ENCODE assay signal across 8 cellular contexts in genomic region chr13:32315255-32316029, GRCh38. TPM values are rescaled to one million over a fixed set of nuclear protein-coding genes. Genes with fewer than 3 reads are reported as not detected.
DNase-seq lines count a peak whose midpoint lies in the region; ATAC-seq and FAIRE-seq lines count a peak whose summit lies in the region.

BRCA2 (plus strand) TSS chr13:32315508; CDS start chr13:32316461, 953 bp downstream.
ZAR1L (minus strand) TSS chr13:32315363; CDS start chr13:32311925, 3,438 bp downstream.

- ATAC-seq in GM21576 (IDR thresholded peaks at IDR 0.05; ENCODE audit: unreplicated experiment) = peak; percentile 94
- peak; percentile 94 for ATAC-seq in naive thymus-derived CD4-positive, alpha-beta T cell
- peak; percentile 98 for ATAC-seq in stimulated activated effector memory CD8-positive, alpha-beta T cell treated with anti-CD3 and anti-CD28 coated beads, Interleukin-12 subunit alpha, Interleukin-12 subunit beta, amount 100 ng/mL, for 72 hours

- peaks cover 0 to 12% (median 8%) of the 10 kb centered on the region in 3 donors for H3K4me1 Mint-ChIP-seq in IgD-negative memory B cell
- peaks cover 48% of the 10 kb centered on the region for H3K4me1 Mint-ChIP-seq in activated T-helper 1 cell treated with anti-CD3 and anti-CD28 coated beads, Interleukin-12 subunit alpha, Interleukin-12 subunit beta, Interleukin-2, Interleukin-4 antibody, amounts not matched to agents 30 ng/mL and 10 ng/mL and 1 ng/mL, durations not matched to agents 14 hours and 24 hours and 36 hours (ENCODE audit: low read depth)
- peaks cover 5 to 43% (median 9%) of the 10 kb centered on the region in 7 donors for H3K4me1 Mint-ChIP-seq in naive thymus-derived CD4-positive, alpha-beta T cell
- H3K4me1 Mint-ChIP-seq in stimulated activated effector memory CD8-positive, alpha-beta T cell treated with anti-CD3 and anti-CD28 coated beads, Interleukin-12 subunit alpha, Interleukin-12 subunit beta, amount 100 ng/mL, for 72 hours = peaks cover 10% of the 10 kb centered on the region

- no peaks in the 10 kb centered on the region for H3K9me3 Mint-ChIP-seq in IgD-negative memory B cell
- no peaks in the 10 kb centered on the region for H3K9me3 Mint-ChIP-seq in activated T-helper 1 cell treated with anti-CD3 and anti-CD28 coated beads, Interleukin-12 subunit alpha, Interleukin-12 subunit beta, Interleukin-2, Interleukin-4 antibody, amounts not matched to agents 30 ng/mL and 10 ng/mL and 1 ng/mL, durations not matched to agents 14 hours and 24 hours and 36 hours
- H3K9me3 Mint-ChIP-seq in naive thymus-derived CD4-positive, alpha-beta T cell = no peaks in the 10 kb centered on the region
- H3K9me3 Mint-ChIP-seq in stimulated activated effector memory CD8-positive, alpha-beta T cell treated with anti-CD3 and anti-CD28 coated beads, Interleukin-12 subunit alpha, Interleukin-12 subunit beta, amount 100 ng/mL, for 72 hours = no peaks in the 10 kb centered on the region

- H3K27me3 ChIP-seq in naive thymus-derived CD4-positive, alpha-beta T cell (ENCODE audit: control insufficient read depth in 2 of 2, insufficient read depth in 2 of 2, low read length in 2 of 2) = no peaks in the 10 kb centered on the region

- DNase-seq in DMS79 (lab: John Stamatoyannopoulos, UW) = peak; percentile 78
- peak; percentile 77 for DNase-seq in RCC 7860 (ENCODE audit: low spot score)
- peak; percentile 86 for DNase-seq in activated T-helper 1 cell treated with anti-CD3 and anti-CD28 coated beads, Interleukin-12 subunit alpha, Interleukin-12 subunit beta, Interleukin-2, Interleukin-4 antibody, amounts not matched to agents 30 ng/mL and 10 ng/mL and 1 ng/mL, durations not matched to agents 14 hours and 24 hours and 36 hours (ENCODE audit: low spot score)
- peak; percentile 91 for DNase-seq in fibroblast of gingiva (ENCODE audit: low read depth)
- DNase-seq in naive thymus-derived CD4-positive, alpha-beta T cell = peak; percentile 79 to 90 (median 86)
- DNase-seq in stimulated activated effector memory CD8-positive, alpha-beta T cell treated with anti-CD3 and anti-CD28 coated beads, Interleukin-12 subunit alpha, Interleukin-12 subunit beta, amount 100 ng/mL, for 72 hours (ENCODE audit: low spot score in 2 of 2) = peak; percentile 76 to 92

- peak within 1 kb of the TSS; percentile 93 to 99 (median 98) for H3K4me3 Mint-ChIP-seq in IgD-negative memory B cell
- peak within 1 kb of the TSS; percentile 96 for H3K4me3 Mint-ChIP-seq in activated T-helper 1 cell treated with anti-CD3 and anti-CD28 coated beads, Interleukin-12 subunit alpha, Interleukin-12 subunit beta, Interleukin-2, Interleukin-4 antibody, amounts not matched to agents 30 ng/mL and 10 ng/mL and 1 ng/mL, durations not matched to agents 14 hours and 24 hours and 36 hours
- H3K4me3 Mint-ChIP-seq in naive thymus-derived CD4-positive, alpha-beta T cell = peak within 1 kb of the TSS; percentile 92 to 98 (median 96)
- peak within 1 kb of the TSS; percentile 82 for H3K4me3 Mint-ChIP-seq in stimulated activated effector memory CD8-positive, alpha-beta T cell treated with anti-CD3 and anti-CD28 coated beads, Interleukin-12 subunit alpha, Interleukin-12 subunit beta, amount 100 ng/mL, for 72 hours

- FAIRE-seq in RCC 7860 (lab: Jason Lieb, UNC) = peak; percentile 25

- H3K4me1 ChIP-seq in naive thymus-derived CD4-positive, alpha-beta T cell (ENCODE audit: control insufficient read depth in 2 of 2, insufficient read depth in 2 of 2, low read length in 2 of 2) = peaks cover 7 to 8% of the 10 kb centered on the region in 2 donors

- peak within 1 kb of the TSS; percentile 94 for H3K4me3 ChIP-seq in naive thymus-derived CD4-positive, alpha-beta T cell (ENCODE audit: low read length)

- intact Hi-C loops in activated T-helper 1 cell treated with anti-CD3 and anti-CD28 coated beads, Interleukin-12 subunit alpha, Interleukin-12 subunit beta, Interleukin-2, Interleukin-4 antibody, amounts not matched to agents 30 ng/mL and 10 ng/mL and 1 ng/mL, durations not matched to agents 14 hours and 24 hours and 36 hours (cut with micrococcal nuclease) = loop anchor here (1.0 to 10.0 kb wide), 11 partner anchors 15 to 1509 kb away; partner anchors contain the start of genes FRY, N4BP2L2 and PDS5B
- intact Hi-C loops in naive thymus-derived CD4-positive, alpha-beta T cell (cut with micrococcal nuclease) = loop anchor here (1.0 to 5.0 kb wide), 14 partner anchors 37 to 1503 kb away; partner anchors contain the start of genes N4BP2L2 (in 2 of the 2), PDS5B (in 2 of the 2), RFC3 (in 2 of the 2) and HSPH1 (in 1 of the 2)

- POLR2A ChIA-PET in naive thymus-derived CD4-positive, alpha-beta T cell (lab: Charles Lee) = interaction anchor here (0.6 to 3.5 kb wide), 9 partner anchors 10 to 1228 kb away, joined by 3 to 55 read pairs (median 6); partner anchors contain the start of genes FRY, N4BP2L1, N4BP2L2 and PDS5B

- no peaks in the 10 kb centered on the region for H3K36me3 Mint-ChIP-seq in IgD-negative memory B cell
- H3K36me3 Mint-ChIP-seq in activated T-helper 1 cell treated with anti-CD3 and anti-CD28 coated beads, Interleukin-12 subunit alpha, Interleukin-12 subunit beta, Interleukin-2, Interleukin-4 antibody, amounts not matched to agents 30 ng/mL and 10 ng/mL and 1 ng/mL, durations not matched to agents 14 hours and 24 hours and 36 hours (ENCODE audit: low read depth) = peaks cover 14% of the 10 kb centered on the region
- peaks cover 0 to 16% (median 7%) of the 10 kb centered on the region in 5 donors for H3K36me3 Mint-ChIP-seq in naive thymus-derived CD4-positive, alpha-beta T cell
- H3K36me3 Mint-ChIP-seq in stimulated activated effector memory CD8-positive, alpha-beta T cell treated with anti-CD3 and anti-CD28 coated beads, Interleukin-12 subunit alpha, Interleukin-12 subunit beta, amount 100 ng/mL, for 72 hours = peaks cover 26% of the 10 kb centered on the region

- peak within 1 kb of the TSS; percentile 99 for H3K27ac ChIP-seq in naive thymus-derived CD4-positive, alpha-beta T cell (ENCODE audit: low read depth, low read length)

- H3K36me3 ChIP-seq in naive thymus-derived CD4-positive, alpha-beta T cell (ENCODE audit: control insufficient read depth in 2 of 3, insufficient read depth in 3 of 3, low read length in 3 of 3) = peaks cover 0 to 5% (median 0%) of the 10 kb centered on the region in 3 experiments

- no peaks in the 10 kb centered on the region for H3K9me3 ChIP-seq in naive thymus-derived CD4-positive, alpha-beta T cell (ENCODE audit: control insufficient read depth in 2 of 3, low read length in 3 of 3)

- CTCF ChIA-PET in naive thymus-derived CD4-positive, alpha-beta T cell (lab: Charles Lee) = no interaction called here

- H3K27me3 Mint-ChIP-seq in IgD-negative memory B cell = no peaks in the 10 kb centered on the region
- H3K27me3 Mint-ChIP-seq in activated T-helper 1 cell treated with anti-CD3 and anti-CD28 coated beads, Interleukin-12 subunit alpha, Interleukin-12 subunit beta, Interleukin-2, Interleukin-4 antibody, amounts not matched to agents 30 ng/mL and 10 ng/mL and 1 ng/mL, durations not matched to agents 14 hours and 24 hours and 36 hours (ENCODE audit: insufficient read depth) = no peaks in the 10 kb centered on the region
- no peaks in the 10 kb centered on the region for H3K27me3 Mint-ChIP-seq in naive thymus-derived CD4-positive, alpha-beta T cell

- peak within 1 kb of the TSS; percentile 98 to 100 (median 99) for H3K27ac Mint-ChIP-seq in IgD-negative memory B cell
- H3K27ac Mint-ChIP-seq in activated T-helper 1 cell treated with anti-CD3 and anti-CD28 coated beads, Interleukin-12 subunit alpha, Interleukin-12 subunit beta, Interleukin-2, Interleukin-4 antibody, amounts not matched to agents 30 ng/mL and 10 ng/mL and 1 ng/mL, durations not matched to agents 14 hours and 24 hours and 36 hours = peak within 1 kb of the TSS; percentile 100
- peak within 1 kb of the TSS; percentile 98 to 100 (median 100) for H3K27ac Mint-ChIP-seq in naive thymus-derived CD4-positive, alpha-beta T cell
- peak within 1 kb of the TSS; percentile 100 for H3K27ac Mint-ChIP-seq in stimulated activated effector memory CD8-positive, alpha-beta T cell treated with anti-CD3 and anti-CD28 coated beads, Interleukin-12 subunit alpha, Interleukin-12 subunit beta, amount 100 ng/mL, for 72 hours

RNA-seq across cellular contexts. Expression of gene BRCA2, which starts in this region (rescaled TPM):
- 6.5 TPM for polyA plus RNA-seq in IgD-negative memory B cell
- total RNA-seq in activated T-helper 1 cell treated with anti-CD3 and anti-CD28 coated beads, Interleukin-12 subunit alpha, Interleukin-12 subunit beta, Interleukin-2, Interleukin-4 antibody, amounts not matched to agents 30 ng/mL and 10 ng/mL and 1 ng/mL, durations not matched to agents 14 hours and 24 hours and 36 hours = 16.7 and 18.9 TPM in 2 replicates
- 10 to 100 TPM in 1 of 5 experiments, 1 to 10 TPM in 4; 3.2 to 19.9 (median 4.3) TPM for total RNA-seq in naive thymus-derived CD4-positive, alpha-beta T cell
- polyA plus RNA-seq in naive thymus-derived CD4-positive, alpha-beta T cell = 1 to 10 TPM; 1.1 to 1.6 TPM

RNA-seq across cellular contexts. Expression of gene ZAR1L, which starts in this region (rescaled TPM):
- not detected for polyA plus RNA-seq in IgD-negative memory B cell
- not detected in 2 replicates for total RNA-seq in activated T-helper 1 cell treated with anti-CD3 and anti-CD28 coated beads, Interleukin-12 subunit alpha, Interleukin-12 subunit beta, Interleukin-2, Interleukin-4 antibody, amounts not matched to agents 30 ng/mL and 10 ng/mL and 1 ng/mL, durations not matched to agents 14 hours and 24 hours and 36 hours
- not detected for total RNA-seq in naive thymus-derived CD4-positive, alpha-beta T cell
- polyA plus RNA-seq in naive thymus-derived CD4-positive, alpha-beta T cell = not detected

Comparison
In these comparisons a context has a peak if more than half of its experiments do, and no peak if none do; other contexts are left out.
1. Peak in every context shown above with its lines: DNase-seq, ATAC-seq, H3K4me3 ChIP-seq and H3K27ac ChIP-seq.